In the genomic region with DNA sequence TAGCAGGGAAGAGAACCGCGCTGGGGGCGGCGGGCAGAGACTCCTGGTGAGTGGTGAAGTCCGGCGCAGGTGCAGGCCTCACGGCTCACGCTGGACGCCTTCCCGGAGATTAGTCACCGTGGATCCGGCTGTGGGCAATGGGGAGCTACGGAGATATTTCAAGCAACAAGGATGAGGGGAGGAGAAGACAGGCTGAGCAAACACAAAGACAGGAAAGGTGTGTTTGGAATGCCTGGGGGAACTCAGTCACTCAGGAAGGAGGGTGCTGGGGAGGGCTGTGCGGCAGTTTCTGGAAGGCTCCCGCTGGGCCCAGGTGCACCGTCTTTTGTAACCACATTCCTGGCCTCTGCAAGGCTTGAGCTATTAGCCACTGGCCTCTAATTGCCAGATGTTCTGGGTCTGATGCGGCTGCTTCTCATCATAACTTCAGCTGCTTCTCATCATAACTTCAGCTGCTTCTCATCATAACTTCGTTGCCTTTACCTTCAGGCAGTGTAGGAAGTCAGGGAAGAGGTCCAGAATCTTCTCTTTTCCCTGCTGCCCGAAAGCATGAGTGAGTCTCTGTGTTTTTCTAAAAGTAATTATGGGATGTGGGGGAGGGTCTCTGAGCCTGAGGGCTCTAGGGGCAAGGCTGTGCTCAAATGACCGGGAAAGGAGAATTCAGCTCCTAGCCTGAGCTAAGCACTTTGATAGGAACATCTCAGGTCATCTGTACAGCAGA, we compare ENCODE assay signal across 8 cellular contexts.
A peak's percentile ranks its signal among the peaks of the same experiment; 100 is the strongest.
DNase-seq lines count a peak whose midpoint lies in the region; ATAC-seq and TF ChIP-seq lines count a peak whose summit lies in the region.

No MANE protein-coding gene starts in this region.

- H3K9me3 ChIP-seq in Karpas-422 (ENCODE audit: low read length): no peaks in the 10 kb centered on the region
- H3K9me3 ChIP-seq in CD4-positive, alpha-beta memory T cell (ENCODE audit: control insufficient read depth in 1 of 2, low read length in 2 of 2): no peaks in the 10 kb centered on the region

- peak; percentile 75 for ATAC-seq in SK-N-SH treated with all-trans-retinoic acid at 6 μM for 48 hours
- peak; percentile 75 for ATAC-seq in left ventricle myocardium superior

- no peaks in the 10 kb centered on the region for H3K9me2 ChIP-seq in Karpas-422 (replicated peaks; ENCODE audit: insufficient read depth, low read length)

- no peak overlapping the region for H3K27ac Mint-ChIP-seq in CD4-positive, alpha-beta memory T cell

- no peaks in the 10 kb centered on the region for H3K36me3 Mint-ChIP-seq in CD4-positive, alpha-beta memory T cell

- no peaks in the 10 kb centered on the region for H3K79me2 ChIP-seq in Karpas-422 (ENCODE audit: low read length)

- no peaks in the 10 kb centered on the region for H3K27me3 ChIP-seq in H7 (ENCODE audit: control insufficient read depth, insufficient read depth, low read length)
- no peaks in the 10 kb centered on the region for H3K27me3 ChIP-seq in Karpas-422 (ENCODE audit: low read length)
- H3K27me3 ChIP-seq in CD4-positive, alpha-beta memory T cell (ENCODE audit: insufficient read depth, low read length): no peaks in the 10 kb centered on the region

- CTCF ChIA-PET in CD4-positive, alpha-beta memory T cell (lab: Charles Lee; ENCODE audit: partially characterized antibody): no interaction called here

- H3K27me3 Mint-ChIP-seq in CD4-positive, alpha-beta memory T cell: peaks cover 5 to 8% of the 10 kb centered on the region in 2 donors

- no peaks in the 10 kb centered on the region for H3K4me1 Mint-ChIP-seq in CD4-positive, alpha-beta memory T cell

- H3K4me1 ChIP-seq in Karpas-422 (ENCODE audit: low read length): no peaks in the 10 kb centered on the region
- no peaks in the 10 kb centered on the region for H3K4me1 ChIP-seq in CD4-positive, alpha-beta memory T cell (ENCODE audit: insufficient read depth, low read length)

- intact Hi-C loops in left ventricle myocardium superior (cut with micrococcal nuclease): no loop called here
- intact Hi-C loops in CD4-positive, alpha-beta memory T cell (cut with micrococcal nuclease): no loop called here

- H3K4me2 ChIP-seq in Karpas-422 (ENCODE audit: low read depth, low read length, poor library complexity, severe bottlenecking): no peak overlapping the region

- no peak overlapping the region for H3K9ac ChIP-seq in Karpas-422 (ENCODE audit: low read length)

- peak; percentile 93 for DNase-seq in H7
- DNase-seq in left ventricle myocardium superior: no peak
- DNase-seq in pulmonary artery endothelial cell (ENCODE audit: low read depth, low spot score): peak; percentile 84
- no peak for DNase-seq in substantia nigra (lab: John Stamatoyannopoulos, UW)
- DNase-seq in MV-4-11 (lab: John Stamatoyannopoulos, UW): no peak
- DNase-seq in Karpas-422: no peak
- DNase-seq in CD4-positive, alpha-beta memory T cell: no peak

- H3K4me3 Mint-ChIP-seq in CD4-positive, alpha-beta memory T cell: no peak overlapping the region

- H3K36me3 ChIP-seq in H7 (replicated peaks; ENCODE audit: control insufficient read depth, insufficient read depth, low read length): no peaks in the 10 kb centered on the region
- H3K36me3 ChIP-seq in Karpas-422 (ENCODE audit: insufficient read depth, low read length): no peaks in the 10 kb centered on the region
- no peaks in the 10 kb centered on the region for H3K36me3 ChIP-seq in CD4-positive, alpha-beta memory T cell (ENCODE audit: insufficient read depth, low read length)

- peaks cover 0 to 2% (median 0%) of the 10 kb centered on the region in 8 donors for H3K9me3 Mint-ChIP-seq in CD4-positive, alpha-beta memory T cell

- H3K4me3 ChIP-seq in H7 (ENCODE audit: insufficient read depth, low read depth, low read length) (no peak overlapping the region), Karpas-422 (ENCODE audit: low read length) (no peak overlapping the region)
- no peak overlapping the region for H3K4me3 ChIP-seq in CD4-positive, alpha-beta memory T cell (ENCODE audit: low read length in 2 of 2)

- H4K20me1 ChIP-seq in Karpas-422 (ENCODE audit: insufficient read depth, low read depth, low read length): no peaks in the 10 kb centered on the region

- H2AFZ ChIP-seq in Karpas-422 (ENCODE audit: low read length): no peak overlapping the region

- H3K27ac ChIP-seq in substantia nigra (ENCODE audit: low read depth, low read length, poor library complexity, severe bottlenecking): no peak overlapping the region
- no peak overlapping the region for H3K27ac ChIP-seq in Karpas-422 (ENCODE audit: low read length)
- no peak overlapping the region for H3K27ac ChIP-seq in CD4-positive, alpha-beta memory T cell (ENCODE audit: low read depth, low read length)

- POLR2A ChIA-PET in CD4-positive, alpha-beta memory T cell (lab: Charles Lee; ENCODE audit: partially characterized antibody): no interaction called here

TF ChIP-seq in SK-N-SH treated with all-trans-retinoic acid at 6 μM for 48 hours, 23 proteins besides CTCF, POLR2A, EP300 and RAD21:
- no peak for TF ChIP-seq GLIS3 (CRISPR knock-in tag; IDR thresholded peaks at IDR 0.05)
- TF ChIP-seq ZFP30 (CRISPR knock-in tag; IDR thresholded peaks at IDR 0.05): no peak
- TF ChIP-seq, protein P1, sequence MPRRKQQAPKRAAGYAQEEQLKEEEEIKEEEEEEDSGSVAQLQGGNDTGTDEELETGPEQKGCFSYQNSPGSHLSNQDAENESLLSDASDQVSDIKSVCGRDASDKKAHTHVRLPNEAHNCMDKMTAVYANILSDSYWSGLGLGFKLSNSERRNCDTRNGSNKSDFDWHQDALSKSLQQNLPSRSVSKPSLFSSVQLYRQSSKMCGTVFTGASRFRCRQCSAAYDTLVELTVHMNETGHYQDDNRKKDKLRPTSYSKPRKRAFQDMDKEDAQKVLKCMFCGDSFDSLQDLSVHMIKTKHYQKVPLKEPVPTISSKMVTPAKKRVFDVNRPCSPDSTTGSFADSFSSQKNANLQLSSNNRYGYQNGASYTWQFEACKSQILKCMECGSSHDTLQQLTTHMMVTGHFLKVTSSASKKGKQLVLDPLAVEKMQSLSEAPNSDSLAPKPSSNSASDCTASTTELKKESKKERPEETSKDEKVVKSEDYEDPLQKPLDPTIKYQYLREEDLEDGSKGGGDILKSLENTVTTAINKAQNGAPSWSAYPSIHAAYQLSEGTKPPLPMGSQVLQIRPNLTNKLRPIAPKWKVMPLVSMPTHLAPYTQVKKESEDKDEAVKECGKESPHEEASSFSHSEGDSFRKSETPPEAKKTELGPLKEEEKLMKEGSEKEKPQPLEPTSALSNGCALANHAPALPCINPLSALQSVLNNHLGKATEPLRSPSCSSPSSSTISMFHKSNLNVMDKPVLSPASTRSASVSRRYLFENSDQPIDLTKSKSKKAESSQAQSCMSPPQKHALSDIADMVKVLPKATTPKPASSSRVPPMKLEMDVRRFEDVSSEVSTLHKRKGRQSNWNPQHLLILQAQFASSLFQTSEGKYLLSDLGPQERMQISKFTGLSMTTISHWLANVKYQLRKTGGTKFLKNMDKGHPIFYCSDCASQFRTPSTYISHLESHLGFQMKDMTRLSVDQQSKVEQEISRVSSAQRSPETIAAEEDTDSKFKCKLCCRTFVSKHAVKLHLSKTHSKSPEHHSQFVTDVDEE (CRISPR knock-in tag; IDR thresholded peaks at IDR 0.05): peak; percentile 83
- no peak for TF ChIP-seq TOX (CRISPR knock-in tag; IDR thresholded peaks at IDR 0.05; ENCODE audit: borderline replicate concordance)
- peak; percentile 92 for TF ChIP-seq TCF4 (CRISPR knock-in tag; IDR thresholded peaks at IDR 0.05; ENCODE audit: borderline replicate concordance)
TF ChIP-seq in SK-N-SH treated with all-trans-retinoic acid at 6 μM for 48 hours: peak in this region for 2.

Comparison
In these comparisons a context has a peak if more than half of its experiments do, and no peak if none do; other contexts are left out.
1. DNase-seq: peak in H7 (single experiment) and pulmonary artery endothelial cell (single experiment); none in left ventricle myocardium superior (single experiment), substantia nigra (0 of 49), MV-4-11 (single experiment), Karpas-422 (single experiment) and CD4-positive, alpha-beta memory T cell (0 of 5).